ENCODE assay signal across 10 cellular contexts in genomic region chr6:1388081-1388926, GRCh38. TPM values are rescaled to one million over a fixed set of nuclear protein-coding genes. Genes with fewer than 3 reads are reported as not detected.
A peak's percentile ranks its signal among the peaks of the same experiment; 100 is the strongest.
DNase-seq lines count a peak whose midpoint lies in the region; ATAC-seq, FAIRE-seq and TF ChIP-seq lines count a peak whose summit lies in the region.
"Had no signal": no experiment of that assay in that cellular context is flagged by ENCODE, and none has a peak within 500 bp of the region (broad histone marks: within the 10 kb centered on the region; RNA-seq: fewer than 3 reads in every experiment).

No MANE protein-coding gene starts in this region.

- H3K4me1 Mint-ChIP-seq in mesothelial cell of epicardium (peaks cover 12% of the 10 kb centered on the region), CD14-positive monocyte (peaks cover 21% of the 10 kb centered on the region)

- H3K4me3 Mint-ChIP-seq in mesothelial cell of epicardium (peak overlapping the region; percentile 65), CD14-positive monocyte (peak overlapping the region in 1 of 2 donors; percentile 90)

- TF ChIP-seq RAD21 in GM12878 (IDR thresholded peaks at IDR 0.05; ENCODE audit: insufficient read depth, low read depth, low read length), result no peak

- no peak overlapping the region for H3K9ac ChIP-seq in GM12878 (ENCODE audit: control insufficient read depth, insufficient read depth, low read length)

- H4K20me1 ChIP-seq in GM12878 (ENCODE audit: control insufficient read depth, insufficient read depth), result no peaks in the 10 kb centered on the region

- CTCF ChIA-PET in AG04450 (lab: Charles Lee), result interaction anchor here (1.4 to 3.3 kb wide), 3 partner anchors 9 to 591 kb away, joined by 4 to 21 read pairs (median 16); no protein-coding TSS in a partner anchor
- CTCF ChIA-PET in GM12878 (lab: Yijun Ruan, JAX), result interaction anchor here (3.0 kb wide), 1 partner anchor 8 kb away, joined by 18 read pairs; no protein-coding TSS in a partner anchor

- no TSS peak for BruUV-seq in GM12878 (replicated peaks; lab: Mats Ljungman, UMichigan)

- FAIRE-seq in GM12878 (lab: Jason Lieb, UNC), result no peak

- H3K9me3 Mint-ChIP-seq in mesothelial cell of epicardium (no peaks in the 10 kb centered on the region), CD14-positive monocyte (peaks cover 0 to 27% (median 14%) of the 10 kb centered on the region in 7 donors)

- SMC1A ChIA-PET in GM12878 (lab: Charles Lee; ENCODE audit: uncharacterized antibody, unreplicated experiment), result interaction anchor here (1.1 kb wide), 1 partner anchor 33 kb away, joined by 5 read pairs; no protein-coding TSS in a partner anchor

- no peaks in the 10 kb centered on the region for H3K79me2 ChIP-seq in GM12878 (ENCODE audit: control insufficient read depth, insufficient read depth, low read length)

- peak overlapping the region; percentile 39 for H3K27ac ChIP-seq in AG04450 (ENCODE audit: low read depth, low read length)
- no peak overlapping the region for H3K27ac ChIP-seq in GM12878 (ENCODE audit: control insufficient read depth, insufficient read depth)

- H3K9me3 ChIP-seq in AG04450 (ENCODE audit: control insufficient read depth, insufficient read depth, low read length) (peaks cover 20% of the 10 kb centered on the region), GM12878 (replicated peaks; ENCODE audit: control insufficient read depth, insufficient read depth, low read length) (no peaks in the 10 kb centered on the region; the same call in 2 of the 3 replicates)

- ATAC-seq in GM12878 (no peak), GM21737 (IDR thresholded peaks at IDR 0.05; ENCODE audit: unreplicated experiment) (no peak)

- H2AFZ ChIP-seq in GM12878 (ENCODE audit: control insufficient read depth, low read depth, low read length), result no peak overlapping the region

- no peak overlapping the region for H3K4me2 ChIP-seq in GM12878 (ENCODE audit: control insufficient read depth, insufficient read depth)

- TF ChIP-seq CTCF in AG04450 (IDR thresholded peaks at IDR 0.05; ENCODE audit: low read depth, low read length), result peak; percentile 19; the same call in 1 of the 2 replicates
- no peak for TF ChIP-seq CTCF in GM13976 (IDR thresholded peaks at IDR 0.05; ENCODE audit: borderline replicate concordance, control extremely low read depth, extremely low read depth, insufficient read depth, missing control alignments)
- TF ChIP-seq CTCF in GM12878 (IDR thresholded peaks at IDR 0.05 in 2 of 3, conservative IDR thresholded peaks at IDR 0.05 in 1 of 3; ENCODE audit: control insufficient read depth in 2 of 3, extremely low read depth in 1 of 3, insufficient read depth in 1 of 3, low read depth in 3 of 3, low read length in 3 of 3), result no peak
- no peak for TF ChIP-seq CTCF in mesothelial cell of epicardium (IDR thresholded peaks at IDR 0.05; ENCODE audit: unreplicated experiment)
- no peak for TF ChIP-seq CTCF in CD14-positive monocyte (IDR thresholded peaks at IDR 0.05)

- peaks cover under 1% of the 10 kb centered on the region for H3K27me3 ChIP-seq in AG04450 (ENCODE audit: control insufficient read depth, insufficient read depth, low read length)
- H3K27me3 ChIP-seq in GM12878 (replicated peaks in 1 of 2; ENCODE audit: control insufficient read depth in 2 of 2, insufficient read depth in 2 of 2, low read length in 1 of 2), result peaks cover 24 to 27% of the 10 kb centered on the region in 2 experiments

- WGBS in GM12878 (ENCODE audit: insufficient coverage, insufficient replicate concordance, low lambda C conversion rate, missing lambda C conversion rate), result 13% methylated on average over 22 of the region's 22 CpGs

- H3K36me3 Mint-ChIP-seq in mesothelial cell of epicardium, result no peaks in the 10 kb centered on the region
- peaks cover 0 to 6% of the 10 kb centered on the region in 2 donors for H3K36me3 Mint-ChIP-seq in CD14-positive monocyte

- intact Hi-C loops in GM12878 (cut with micrococcal nuclease; ENCODE audit: unreplicated experiment) (no loop called here), CD14-positive monocyte (cut with micrococcal nuclease) (no loop called here)

- RAD21 ChIA-PET in GM12878 (lab: Charles Lee; ENCODE audit: unreplicated experiment), result no interaction called here

- POLR2A ChIA-PET in AG04450 (lab: Yijun Ruan, JAX), result interaction anchor here (1.2 kb wide), 1 partner anchor 8 kb away, joined by 3 read pairs; no protein-coding TSS in a partner anchor
- POLR2A ChIA-PET in GM12878 (lab: Charles Lee), result no interaction called here

- no peaks in the 10 kb centered on the region for H3K36me3 ChIP-seq in GM12878 (ENCODE audit: control insufficient read depth in 2 of 2, insufficient read depth in 2 of 2, low read length in 1 of 2)

- H3K27ac Mint-ChIP-seq in mesothelial cell of epicardium (no peak overlapping the region), CD14-positive monocyte (no peak overlapping the region)

- in situ Hi-C loops in GM13976 (cut with MboI; ENCODE audit: low sequenced_read_pairs, unreplicated experiment), result loop anchor here (25.0 kb wide), 1 partner anchor 801 kb away; no protein-coding TSS in a partner anchor
- in situ Hi-C loops in GM12878 (cut with MboI), result no loop called here

- no peaks in the 10 kb centered on the region for H3K4me1 ChIP-seq in GM12878 (ENCODE audit: control insufficient read depth, insufficient read depth, low read length)

- H3K27me3 Mint-ChIP-seq in mesothelial cell of epicardium (ENCODE audit: low read depth), result peaks cover 86% of the 10 kb centered on the region
- H3K27me3 Mint-ChIP-seq in CD14-positive monocyte (ENCODE audit: low read depth in 3 of 3), result peaks cover 81 to 95% (median 86%) of the 10 kb centered on the region in 3 donors

- H3K4me3 ChIP-seq in AG04450 (ENCODE audit: low read depth, low read length) (peak overlapping the region; percentile 76), GM12878 (no peak overlapping the region)

- TF ChIP-seq POLR2A in GM12878 (IDR thresholded peaks at IDR 0.05; ENCODE audit: low read depth, low read length), result no peak

- DNase-seq in AG04450 (ENCODE audit: low read depth, low spot score) (no peak), GM13976 (ENCODE audit: low spot score) (peak; percentile 24), GM12878 (ENCODE audit: low read depth, low spot score) (no peak), mesothelial cell of epicardium (ENCODE audit: low spot score in 2 of 2, unreplicated experiment in 2 of 2) (no peak), CD14-positive monocyte (ENCODE audit: low spot score) (no peak), DMS79 (lab: John Stamatoyannopoulos, UW) (no peak)
- no peak for DNase-seq in activated CD4-positive, CD25-positive, alpha-beta regulatory T cell (lab: John Stamatoyannopoulos, UW)
- DNase-seq: NCI-H1048 had no signal

- no peak for TF ChIP-seq EP300 in GM12878 (IDR thresholded peaks at IDR 0.05; ENCODE audit: borderline replicate concordance in 1 of 2, control insufficient read depth in 1 of 2, low read depth in 2 of 2, low read length in 2 of 2)

TF ChIP-seq in GM12878, 131 proteins besides CTCF, POLR2A, EP300 and RAD21:
- TF ChIP-seq NFIC (IDR thresholded peaks at IDR 0.05; ENCODE audit: low read depth, low read length) (no peak), KDM1A (IDR thresholded peaks at IDR 0.05; ENCODE audit: borderline replicate concordance) (no peak), ZBED1 (IDR thresholded peaks at IDR 0.05; ENCODE audit: borderline replicate concordance) (no peak), EZH2 (IDR thresholded peaks at IDR 0.05; ENCODE audit: borderline replicate concordance, control insufficient read depth, low read depth, low read length) (0 out of 2 replicates have a peak, but pooled peaks have one; percentile 4)

RNA-seq across cellular contexts. Expression of gene FOXF2, which starts 1.1 kb away (rescaled TPM):
- polyA plus RNA-seq in AG04450 (2011; rRNA removed) (17.3 TPM in 2 replicates), GM12878 (2011; rRNA removed) (not detected in 2 replicates), GM12878 (2014; fragmentation: Illumina TruSeq; extraction: Trizol) (not detected in 2 replicates), GM12878 (2014; fragmentation: Nextera tagmentation; extraction: Ambion mirVana) (not detected), GM12878 (2014; rRNA removed) (not detected in 2 replicates), GM12878 (2016; fragmentation: Nextera tagmentation; extraction: Ambion mirVana) (not detected), CD14-positive monocyte (not detected)
- 13.0 and 13.8 TPM in 2 replicates for polyA minus RNA-seq in AG04450 (2011; rRNA and poly(A)+ RNA removed)
- total RNA-seq in GM12878 (2013; cell fraction: nucleolus; rRNA removed), result not detected in 2 replicates
- total RNA-seq in GM12878 (2014; rRNA removed) (not detected in 2 replicates), GM12878 (2014; rRNA removed; fragmentation: Illumina TruSeq; extraction: Trizol) (not detected in 2 replicates), GM12878 (2021) (not detected in 2 replicates), mesothelial cell of epicardium (0.13 to 0.27 TPM in 2 of 3 replicates, not detected in the other)
- polyA plus RNA-seq in GM12878 (2011; ENCODE audit: low read depth), result not detected
- not detected in 2 replicates for polyA plus RNA-seq in GM12878 (2011; cell fraction: cytosol; rRNA removed)
- polyA plus RNA-seq in GM12878 (2011; cell fraction: nucleus; rRNA removed), result not detected in 2 replicates
- polyA plus RNA-seq in GM12878 (2012), result not detected in 2 replicates
- polyA minus RNA-seq in GM12878 (2011; rRNA and poly(A)+ RNA removed), result not detected in 2 replicates
- 1.7 TPM in 1 of 2 replicates, not detected in the other for polyA minus RNA-seq in GM12878 (2011; cell fraction: cytosol; rRNA and poly(A)+ RNA removed)
- polyA minus RNA-seq in GM12878 (2011; cell fraction: nucleus; rRNA and poly(A)+ RNA removed), result not detected in 2 replicates
- polyA plus RNA-seq: liver had no signal

Comparison
In these comparisons a context has a peak if more than half of its experiments do, and no peak if none do; other contexts are left out.
1. RNA of gene FOXF2, which starts 1.1 kb away (polyA plus RNA-seq): 17.3 TPM in AG04450; not detected in GM12878 and not detected in CD14-positive monocyte; every median in the first group is over 10 times any median in the second.